8 cellular contexts compared by ENCODE assay signal in genomic region chr3:179652467-179653105, GRCh38. TPM values are rescaled to one million over a fixed set of nuclear protein-coding genes. Genes with fewer than 3 reads are reported as not detected.
A peak's percentile ranks its signal among the peaks of the same experiment; 100 is the strongest.
DNase-seq lines count a peak whose midpoint lies in the region; ATAC-seq and TF ChIP-seq lines count a peak whose summit lies in the region.

Gene USP13, plus strand, starts transcription at chr3:179653040. Its CDS starts 186 bp downstream, at chr3:179653226.

- H2AFZ ChIP-seq in osteoblast (ENCODE audit: low read length) = peak within 1 kb of the TSS; percentile 96

- intact Hi-C loops in thyroid gland (cut with DNase I) = no loop called here

- peak within 1 kb of the TSS; percentile 83 to 91 for H3K27ac Mint-ChIP-seq in activated naive CD4-positive, alpha-beta T cell treated with anti-CD3 and anti-CD28 coated beads, Interleukin-2, amount 50 U/mL, for 72 hours

- peaks cover 34% of the 10 kb centered on the region for H3K79me2 ChIP-seq in osteoblast (ENCODE audit: insufficient read depth, low read length)

- H3K36me3 ChIP-seq in osteoblast (ENCODE audit: insufficient read depth, low read length) (no peaks in the 10 kb centered on the region), thyroid gland (no peaks in the 10 kb centered on the region)

- H3K4me3 ChIP-seq in osteoblast (ENCODE audit: insufficient read depth, low read length) (peak within 1 kb of the TSS; percentile 89), thyroid gland (replicated peaks in 1 of 3) (peak within 1 kb of the TSS; percentile 47 to 59 (median 53))

- peaks cover 11% of the 10 kb centered on the region for H4K20me1 ChIP-seq in osteoblast (ENCODE audit: insufficient read depth, low read length)

- H3K4me2 ChIP-seq in osteoblast (ENCODE audit: insufficient read depth, low read length) = peak within 1 kb of the TSS; percentile 97

- DNase-seq in GM04503 (ENCODE audit: low read depth) (peak; percentile 28), GOT3 (lab: John Stamatoyannopoulos, UW) (peak; percentile 80), Kasumi-1 (lab: John Stamatoyannopoulos, UW) (peak; percentile 76 to 77), SIG-M5 treated with dmso at 0.1 percent for 504 hours (lab: John Stamatoyannopoulos, UW; ENCODE audit: unreplicated experiment) (peak; percentile 82), glomerular visceral epithelial cell (ENCODE audit: extremely low spot score) (peak; percentile 74), osteoblast (ENCODE audit: insufficient read length, low spot score, missing footprints) (peak; percentile 96), thyroid gland (peak; percentile 73 to 74)
- peak; percentile 51 to 67 for DNase-seq in activated naive CD4-positive, alpha-beta T cell treated with anti-CD3 and anti-CD28 coated beads, Interleukin-2, amount 50 U/mL, for 72 hours (ENCODE audit: low spot score in 2 of 2)

- H3K36me3 Mint-ChIP-seq in activated naive CD4-positive, alpha-beta T cell treated with anti-CD3 and anti-CD28 coated beads, Interleukin-2, amount 50 U/mL, for 72 hours = peaks cover 6 to 19% of the 10 kb centered on the region in 2 donors

- H3K9me3 Mint-ChIP-seq in activated naive CD4-positive, alpha-beta T cell treated with anti-CD3 and anti-CD28 coated beads, Interleukin-2, amount 50 U/mL, for 72 hours = no peaks in the 10 kb centered on the region

- peak within 1 kb of the TSS; percentile 80 for H3K27ac ChIP-seq in osteoblast (ENCODE audit: low read depth, low read length)
- peak within 1 kb of the TSS; percentile 88 to 98 (median 96) for H3K27ac ChIP-seq in thyroid gland

- H3K4me1 ChIP-seq in osteoblast (ENCODE audit: insufficient read depth, low read length) (peaks cover 12% of the 10 kb centered on the region), thyroid gland (peaks cover 0 to 12% of the 10 kb centered on the region in 2 donors)

- ATAC-seq in activated naive CD4-positive, alpha-beta T cell treated with anti-CD3 and anti-CD28 coated beads, Interleukin-2, amount 50 U/mL, for 72 hours = peak; percentile 66 to 71

- WGBS in thyroid gland, 2 donors = 0 to 1% methylated on average over 17 to 36 of the region's 58 CpGs

- no peaks in the 10 kb centered on the region for H3K27me3 ChIP-seq in osteoblast (ENCODE audit: insufficient read depth, low read length)
- no peaks in the 10 kb centered on the region for H3K27me3 ChIP-seq in thyroid gland

- H3K9me3 ChIP-seq in osteoblast (ENCODE audit: low read depth, low read length) (no peaks in the 10 kb centered on the region), thyroid gland (no peaks in the 10 kb centered on the region)

- TF ChIP-seq CTCF in osteoblast (IDR thresholded peaks at IDR 0.05; ENCODE audit: extremely low read depth, low read depth, low read length) (peak; percentile 10), thyroid gland (IDR thresholded peaks at IDR 0.05) (peak in 2 of 6 experiments; percentile 3 to 39)

- peak in 1 of 2 donors; percentile 48 for TF ChIP-seq POLR2A in thyroid gland (IDR thresholded peaks at IDR 0.05)

RNA-seq across cellular contexts. Expression of gene USP13, which starts in this region (rescaled TPM):
- 10 to 100 TPM in 1 of 2 donors, 1 to 10 TPM in 1; 6.5 to 10.3 TPM for total RNA-seq in activated naive CD4-positive, alpha-beta T cell treated with anti-CD3 and anti-CD28 coated beads, Interleukin-2, amount 50 U/mL, for 72 hours
- total RNA-seq in osteoblast = 9.4 and 12.7 TPM in 2 replicates
- total RNA-seq in thyroid gland = 10 to 100 TPM; 16.7 to 31.6 (median 25.4) TPM

Comparison
In these comparisons a context has a peak if more than half of its experiments do, and no peak if none do; other contexts are left out.
1. Peak in every context shown above with its lines: DNase-seq, ATAC-seq, H3K4me3 ChIP-seq and H3K27ac ChIP-seq.
2. DNase-seq: peak in every context shown above with its lines; median percentile 96 in osteoblast; 82 in SIG-M5 treated with dmso at 0.1 percent for 504 hours; 80 in GOT3; 76 in Kasumi-1; 74 in glomerular visceral epithelial cell; 74 in thyroid gland; 59 in activated naive CD4-positive, alpha-beta T cell treated with anti-CD3 and anti-CD28 coated beads, Interleukin-2, amount 50 U/mL, for 72 hours; 28 in GM04503.